ENCODE assay signal across 1 cellular context in the genomic region with DNA sequence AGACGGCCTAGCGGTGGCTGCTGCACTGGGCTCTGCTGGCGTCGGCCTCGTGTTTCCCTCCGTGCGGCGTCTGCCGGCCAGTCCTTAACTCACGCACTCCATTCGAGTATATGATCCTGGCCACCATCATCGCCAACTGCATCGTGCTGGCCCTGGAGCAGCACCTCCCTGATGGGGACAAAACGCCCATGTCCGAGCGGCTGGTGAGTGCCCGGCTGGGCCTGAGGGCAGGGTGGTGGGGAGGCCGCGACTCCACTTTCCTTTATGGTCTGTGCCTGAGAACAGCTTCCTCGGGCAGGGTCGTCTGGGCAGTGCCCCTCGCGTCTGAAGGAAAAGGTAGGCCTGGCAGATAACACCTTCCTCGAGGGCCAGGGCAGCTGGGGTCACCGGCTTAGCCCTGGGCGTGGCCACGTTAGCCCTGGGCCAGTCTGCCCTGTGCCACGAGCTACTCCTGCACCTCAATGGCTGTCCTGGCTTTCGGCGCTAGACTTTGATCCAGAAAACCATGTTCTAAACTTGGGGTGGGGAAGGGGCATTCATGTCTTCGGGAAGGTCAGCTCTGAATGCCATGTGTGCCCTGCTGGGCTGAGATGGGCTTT.
TF ChIP-seq lines count a peak whose summit lies in the region.

No MANE protein-coding gene starts in this region.

TF ChIP-seq in WTC11, 78 proteins besides CTCF, POLR2A, EP300 and RAD21 (continued from another document):
- TF ChIP-seq CDX4 (CRISPR knock-in tag; IDR thresholded peaks at IDR 0.05; ENCODE audit: borderline replicate concordance) (no peak), EMX1 (CRISPR knock-in tag; IDR thresholded peaks at IDR 0.05) (no peak)
